Comparison of ENCODE assay signal across 9 cellular contexts in genomic region chr2:96762529-96763253, GRCh38. TPM values are rescaled to one million over a fixed set of nuclear protein-coding genes. Genes with fewer than 3 reads are reported as not detected.
DNase-seq lines count a peak whose midpoint lies in the region; ATAC-seq, FAIRE-seq and TF ChIP-seq lines count a peak whose summit lies in the region.
"Had no signal": no experiment of that assay in that cellular context is flagged by ENCODE, and none has a peak within 500 bp of the region (broad histone marks: within the 10 kb centered on the region; RNA-seq: fewer than 3 reads in every experiment).

No MANE protein-coding gene starts in this region.

- intact Hi-C loops in stomach (cut with DNase I; ENCODE audit: low total_unique reads) = no loop called here

- 24 to 34% (median 29%) methylated on average over 14 of the region's 14 CpGs for WGBS in stomach, 5 donors

- H3K27me3 Mint-ChIP-seq in WTC11 (ENCODE audit: low read depth) = peaks cover 16% of the 10 kb centered on the region

- peak overlapping the region; percentile 67 for H3K4me3 Mint-ChIP-seq in WTC11

- POLR2A ChIA-PET in WTC11 (lab: Charles Lee) = interaction anchor here (0.9 to 1.8 kb wide), 2 partner anchors 11 to 54 kb away, joined by 4 to 6 read pairs; no protein-coding TSS in a partner anchor

- ATAC-seq in WTC11 = peak; percentile 21
- no peak for ATAC-seq in HG03565 (IDR thresholded peaks at IDR 0.05; ENCODE audit: unreplicated experiment)

- no peak for TF ChIP-seq POLR2A in stomach (IDR thresholded peaks at IDR 0.05)

- no peaks in the 10 kb centered on the region for H3K9me3 Mint-ChIP-seq in WTC11

- DNase-seq in AG10803 (ENCODE audit: low read depth) = no peak
- DNase-seq in GM18507 (ENCODE audit: extremely low spot score, insufficient read length, low read depth) = no peak
- peak; percentile 30 for DNase-seq in WTC11 (ENCODE audit: low spot score)
- no peak for DNase-seq in stomach
- no peak for DNase-seq in 8988T
- DNase-seq in NCI-H2029 (lab: John Stamatoyannopoulos, UW) = no peak

- peak overlapping the region in 4 of 5 donors; percentile 38 to 72 (median 66) for H3K27ac ChIP-seq in stomach
- H3K27ac ChIP-seq: HL-60 had no signal

- no peaks in the 10 kb centered on the region for H3K36me3 Mint-ChIP-seq in WTC11

- TF ChIP-seq CTCF in AG10803 (conservative IDR thresholded peaks at IDR 0.05; ENCODE audit: low read length) = no peak
- no peak for TF ChIP-seq CTCF in WTC11 (IDR thresholded peaks at IDR 0.05)
- no peak for TF ChIP-seq CTCF in stomach (IDR thresholded peaks at IDR 0.05)

- peak overlapping the region; percentile 86 for H3K27ac Mint-ChIP-seq in WTC11

- FAIRE-seq in GM18507 (lab: Jason Lieb, UNC) = peak; percentile 54

- TF ChIP-seq EP300 in stomach (IDR thresholded peaks at IDR 0.05) = no peak

- H3K4me1 ChIP-seq in iPS-15b (ENCODE audit: control insufficient read depth, insufficient read depth, low read length) (peaks cover 12% of the 10 kb centered on the region), stomach (peaks cover 42 to 79% (median 72%) of the 10 kb centered on the region in 4 donors)

- no peaks in the 10 kb centered on the region for H3K9me3 ChIP-seq in iPS-15b (ENCODE audit: control insufficient read depth, insufficient read depth, low read length)
- no peaks in the 10 kb centered on the region for H3K9me3 ChIP-seq in stomach

- peaks cover 3% of the 10 kb centered on the region for H3K27me3 ChIP-seq in iPS-15b (ENCODE audit: control insufficient read depth, insufficient read depth, low read length)
- no peaks in the 10 kb centered on the region for H3K27me3 ChIP-seq in stomach

- H3K36me3 ChIP-seq in iPS-15b (ENCODE audit: control insufficient read depth, insufficient read depth, low read length) (no peaks in the 10 kb centered on the region), stomach (peaks cover 0 to 4% (median 0%) of the 10 kb centered on the region in 4 donors)

- no peak overlapping the region for H3K9ac ChIP-seq in iPS-15b (ENCODE audit: low read depth, low read length)

- H3K4me1 Mint-ChIP-seq in WTC11 = peaks cover 51% of the 10 kb centered on the region

- CTCF ChIA-PET in WTC11 (lab: Charles Lee) = interaction anchor here (0.6 to 4.7 kb wide), 29 partner anchors 12 to 236 kb away, joined by 3 to 37 read pairs (median 4); partner anchors contain the start of genes ANKRD39, CNNM3, KANSL3 and LMAN2L

- H3K4me3 ChIP-seq in AG10803 (ENCODE audit: low read length) = peak overlapping the region; percentile 46
- peak overlapping the region; percentile 83 for H3K4me3 ChIP-seq in iPS-15b (ENCODE audit: low read depth, low read length)
- H3K4me3 ChIP-seq in stomach = peak overlapping the region; percentile 60 to 77 (median 71)

TF ChIP-seq in WTC11, 78 proteins besides CTCF, POLR2A, EP300 and RAD21 (continues in another document):
- TF ChIP-seq MXD4 (CRISPR knock-in tag; IDR thresholded peaks at IDR 0.05; ENCODE audit: borderline replicate concordance) = no peak
- TF ChIP-seq ATF2 (CRISPR knock-in tag; IDR thresholded peaks at IDR 0.05; ENCODE audit: borderline replicate concordance, low read depth) = no peak
- no peak for TF ChIP-seq AR (CRISPR knock-in tag; IDR thresholded peaks at IDR 0.05)
- no peak for TF ChIP-seq E2F4 (CRISPR knock-in tag; IDR thresholded peaks at IDR 0.05; ENCODE audit: borderline replicate concordance, low read depth)
- TF ChIP-seq IRF2 (CRISPR knock-in tag; IDR thresholded peaks at IDR 0.05; ENCODE audit: borderline replicate concordance, low read depth) = no peak
- no peak for TF ChIP-seq KAT7 (CRISPR knock-in tag; IDR thresholded peaks at IDR 0.05; ENCODE audit: borderline replicate concordance)
- no peak for TF ChIP-seq ATF1 (CRISPR knock-in tag; IDR thresholded peaks at IDR 0.05)
- no peak for TF ChIP-seq GRHL2 (CRISPR knock-in tag; IDR thresholded peaks at IDR 0.05; ENCODE audit: insufficient replicate concordance, severe bottlenecking)
- no peak for TF ChIP-seq JUN (CRISPR knock-in tag; IDR thresholded peaks at IDR 0.05)
- TF ChIP-seq ZNF425 (CRISPR knock-in tag; conservative IDR thresholded peaks at IDR 0.05) = no peak
- TF ChIP-seq ZSCAN18 (CRISPR knock-in tag; IDR thresholded peaks at IDR 0.05) = no peak

RNA-seq across cellular contexts. Expression of gene CNNM4, which starts 2.0 kb away (rescaled TPM):
- 13.9 to 14.3 TPM (median 14.0 TPM) in 3 replicates for total RNA-seq in WTC11 (2021)
- total RNA-seq in stomach = 10 to 100 TPM in 1 of 5 donors, 1 to 10 TPM in 4; 1.2 to 26.6 (median 5.1) TPM
- polyA plus RNA-seq in stomach = 1 to 10 TPM; 1.4 to 2.8 (median 2.1) TPM

RNA-seq across cellular contexts. Expression of gene LMAN2L, which starts 22.8 kb away (rescaled TPM):
- total RNA-seq in WTC11 (2021) (13.5 to 18.1 TPM (median 16.5 TPM) in 3 replicates), stomach (10 to 100 TPM in 2 of 5 donors, 1 to 10 TPM in 3; 1.4 to 17.1 (median 7.0) TPM)
- polyA plus RNA-seq in stomach = 10 to 100 TPM in 1 of 3 donors, 1 to 10 TPM in 2; 1.4 to 11.4 (median 4.7) TPM

RNA-seq across cellular contexts. Expression of gene CNNM3, which starts 53.4 kb away (rescaled TPM):
- total RNA-seq in WTC11 (2021) = 34.9 to 36.6 TPM (median 35.2 TPM) in 3 replicates
- total RNA-seq in stomach = 100 to 1,000 TPM in 1 of 5 donors, 10 to 100 TPM in 3, 1 to 10 TPM in 1; 6.2 to 107 (median 23.3) TPM
- polyA plus RNA-seq in stomach = 1 to 10 TPM; 4.6 to 8.4 (median 6.3) TPM
